In genomic region chr7:36496576-36496975, GRCh38 we compare ENCODE assay signal across 17 cellular contexts.
"Had no signal": no experiment of that assay in that cellular context is flagged by ENCODE, and none has a peak within 500 bp of the region (broad histone marks: within the 10 kb centered on the region; RNA-seq: fewer than 3 reads in every experiment).

No MANE protein-coding gene starts in this region.

- DNase-seq: colonic mucosa; dermis blood vessel endothelial cell; effector CD8-positive, alpha-beta T cell; foreskin fibroblast; immature natural killer cell; kidney; naive thymus-derived CD8-positive, alpha-beta T cell; ovary; sigmoid colon; stimulated activated CD4-positive, alpha-beta T cell treated with anti-CD3 and anti-CD28 coated beads, Interleukin-12 subunit alpha, Interleukin-12 subunit beta, amount 100 ng/mL, for 4 hours; stimulated activated naive CD4-positive, alpha-beta T cell; stomach; substantia nigra; transverse colon had no signal

- H3K27ac ChIP-seq: colonic mucosa, ovary, right atrium auricular region, sigmoid colon, stomach, thoracic aorta, transverse colon had no signal

- H3K9me3 ChIP-seq: colonic mucosa, ovary, right atrium auricular region, sigmoid colon, stomach, thoracic aorta, transverse colon had no signal

- FAIRE-seq: kidney had no signal

- H3K27me3 ChIP-seq: colonic mucosa, ovary, right atrium auricular region, sigmoid colon, stomach, transverse colon had no signal

- H3K4me3 ChIP-seq: colonic mucosa, ovary, right atrium auricular region, sigmoid colon, skin epidermis, stomach, thoracic aorta, transverse colon had no signal

- H3K4me1 ChIP-seq: colonic mucosa, right atrium auricular region, sigmoid colon, stomach, transverse colon had no signal

- H3K36me3 ChIP-seq: colonic mucosa, ovary, right atrium auricular region, sigmoid colon, stomach, thoracic aorta, transverse colon had no signal
